ENCODE assay signal across 8 cellular contexts in the genomic region with DNA sequence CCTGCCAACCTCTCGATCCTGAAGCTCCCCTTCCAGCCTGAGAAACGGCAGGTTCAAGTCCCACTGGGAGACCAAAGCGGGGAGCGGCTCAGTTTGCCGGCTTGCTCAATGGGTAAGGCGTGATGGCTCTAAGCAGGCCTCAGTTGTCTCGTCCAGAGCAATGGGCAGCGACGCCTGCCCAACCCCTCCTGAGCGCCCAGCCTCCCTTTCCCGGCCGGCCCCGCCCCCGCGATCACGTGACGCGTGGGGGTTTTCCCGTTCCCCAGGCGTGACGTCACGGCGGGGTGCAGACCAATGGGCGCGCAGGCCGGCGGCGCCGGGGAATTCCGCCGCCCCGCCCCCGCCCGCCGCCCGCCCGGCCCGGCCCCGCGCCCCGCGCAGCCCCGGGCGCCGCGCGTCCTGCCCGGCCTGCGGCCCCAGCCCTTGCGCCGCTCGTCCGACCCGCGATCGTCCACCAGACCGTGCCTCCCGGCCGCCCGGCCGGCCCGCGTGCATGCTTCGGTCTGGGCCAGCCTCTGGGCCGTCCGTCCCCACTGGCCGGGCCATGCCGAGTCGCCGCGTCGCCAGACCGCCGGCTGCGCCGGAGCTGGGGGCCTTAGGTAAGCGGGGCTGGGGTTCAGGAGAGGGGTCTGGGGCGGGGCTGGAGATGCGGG. TPM values are rescaled to one million over a fixed set of nuclear protein-coding genes. Genes with fewer than 3 reads are reported as not detected.
DNase-seq lines count a peak whose midpoint lies in the region; ATAC-seq and TF ChIP-seq lines count a peak whose summit lies in the region.

TSS of gene RELB (plus strand) at position 378 of the 653 bp plus-strand sequence. CDS start at position 494, 116 bp downstream.

- 0 out of 2 replicates have a peak, but pooled peaks cover 3% of the 10 kb centered on the region for H3K4me1 ChIP-seq in GM23338 (ENCODE audit: insufficient read depth)
- no peaks in the 10 kb centered on the region for H3K4me1 ChIP-seq in foreskin keratinocyte
- peaks cover 6% of the 10 kb centered on the region for H3K4me1 ChIP-seq in neuron (ENCODE audit: insufficient read depth, low read length)
- peaks cover 10% of the 10 kb centered on the region for H3K4me1 ChIP-seq in stomach smooth muscle (ENCODE audit: control insufficient read depth, insufficient read depth, low read length)

- no peaks in the 10 kb centered on the region for H3K9me3 ChIP-seq in neuron (ENCODE audit: low read length)
- no peaks in the 10 kb centered on the region for H3K9me3 ChIP-seq in stomach smooth muscle (ENCODE audit: control insufficient read depth in 2 of 2, low read length in 2 of 2)

- TF ChIP-seq CTCF in GM23338 (conservative IDR thresholded peaks at IDR 0.05; ENCODE audit: low read depth in 2 of 2) (no peak), foreskin keratinocyte (conservative IDR thresholded peaks at IDR 0.05) (no peak)

- H3K27me3 ChIP-seq in GM23338 (ENCODE audit: insufficient read depth) (no peaks in the 10 kb centered on the region), foreskin keratinocyte (no peaks in the 10 kb centered on the region), neuron (ENCODE audit: insufficient read depth, low read length) (no peaks in the 10 kb centered on the region), stomach smooth muscle (ENCODE audit: control insufficient read depth in 1 of 2, insufficient read depth in 2 of 2, low read length in 2 of 2) (no peaks in the 10 kb centered on the region)

- H3K4me3 Mint-ChIP-seq in GM23338 = peak within 1 kb of the TSS; percentile 96

- H3K4me2 ChIP-seq in GM23338 = peak within 1 kb of the TSS; percentile 77

- H3K36me3 Mint-ChIP-seq in GM23338 (ENCODE audit: low read depth) = no peaks in the 10 kb centered on the region; the same call in 2 of the 3 replicates

- peaks cover 3% of the 10 kb centered on the region; the same call in 2 of the 3 replicates for H3K4me1 Mint-ChIP-seq in GM23338

- H2AFZ ChIP-seq in GM23338 = peak within 1 kb of the TSS; percentile 99
- peak within 1 kb of the TSS; percentile 91 for H2AFZ ChIP-seq in neuron (ENCODE audit: low read depth, low read length)

- ATAC-seq in GM23338 (peak; percentile 70), foreskin keratinocyte (peak; percentile 71)

- H3K36me3 ChIP-seq in GM23338 (ENCODE audit: insufficient read depth) = no peaks in the 10 kb centered on the region
- no peaks in the 10 kb centered on the region for H3K36me3 ChIP-seq in neuron (ENCODE audit: insufficient read depth, low read length)
- H3K36me3 ChIP-seq in stomach smooth muscle (ENCODE audit: control insufficient read depth in 2 of 2, insufficient read depth in 2 of 2, low read length in 2 of 2) = no peaks in the 10 kb centered on the region

- peaks cover 22% of the 10 kb centered on the region for H3K27me3 Mint-ChIP-seq in GM23338 (ENCODE audit: insufficient read depth, low read depth, poor library complexity)

- no peaks in the 10 kb centered on the region for H3K79me2 ChIP-seq in GM23338 (replicated peaks; ENCODE audit: insufficient read depth)

- H3F3A ChIP-seq in GM23338 (replicated peaks; ENCODE audit: low read depth) = peaks cover 7% of the 10 kb centered on the region; the same call in 1 of the 2 replicates

- DNase-seq in EL (peak; percentile 88), GM23338 (ENCODE audit: low spot score) (peak; percentile 95), LHCN-M2 (ENCODE audit: low read depth) (peak; percentile 83), SHP77 treated with DMSO at 0.1 percent for 48 hours (lab: John Stamatoyannopoulos, UW) (peak; percentile 53), foreskin keratinocyte (peak; percentile 36 to 68)
- DNase-seq in activated gamma-delta T cell treated with anti-CD3 and anti-CD28 coated beads, Interleukin-2, amount 50 U/mL, for 16 hours (ENCODE audit: low read depth) = peak; percentile 96

- peak within 1 kb of the TSS; percentile 78 to 97 for H3K9ac ChIP-seq in stomach smooth muscle (ENCODE audit: low read length in 2 of 2)

- H3K9me2 ChIP-seq in GM23338 (ENCODE audit: insufficient read depth) = no peaks in the 10 kb centered on the region

- H3K9me3 Mint-ChIP-seq in GM23338 = no peaks in the 10 kb centered on the region; the same call in 2 of the 3 replicates

- H3K27ac Mint-ChIP-seq in GM23338 = peak within 1 kb of the TSS; percentile 99

- H3K27ac ChIP-seq in GM23338 (ENCODE audit: low read depth) (peak within 1 kb of the TSS; percentile 84), foreskin keratinocyte (peak within 1 kb of the TSS; percentile 100), stomach smooth muscle (ENCODE audit: low read length) (peak within 1 kb of the TSS; percentile 95)

- peak within 1 kb of the TSS; percentile 87 for H3K4me3 ChIP-seq in GM23338
- H3K4me3 ChIP-seq in neuron (ENCODE audit: low read length) = peak within 1 kb of the TSS; percentile 73
- peak within 1 kb of the TSS; percentile 73 to 79 for H3K4me3 ChIP-seq in stomach smooth muscle (ENCODE audit: low read length in 2 of 2)

- no peaks in the 10 kb centered on the region for H4K20me1 ChIP-seq in GM23338 (replicated peaks; ENCODE audit: insufficient read depth)

TF ChIP-seq in GM23338, 12 proteins besides CTCF, POLR2A, EP300 and RAD21:
- TF ChIP-seq ZNF331 (CRISPR knock-in tag; IDR thresholded peaks at IDR 0.05; ENCODE audit: low read depth) (no peak), CREB1 (CRISPR knock-in tag; IDR thresholded peaks at IDR 0.05; ENCODE audit: low read depth) (peak; percentile 98)
TF ChIP-seq in GM23338: peak in this region for 1.

RNA-seq across cellular contexts. Expression of gene RELB, which starts in this region (rescaled TPM):
- 11.1 and 13.1 TPM in 2 replicates for total RNA-seq in GM23338 (2014; rRNA removed; shearing (Covaris generic))
- polyA plus RNA-seq in GM23338 (2016; fragmentation: Nextera tagmentation; extraction: Ambion mirVana) (7.4 and 7.9 TPM in 2 replicates), foreskin keratinocyte (19.2 and 25.0 TPM in 2 replicates)
- total RNA-seq in LHCN-M2 (2014; rRNA removed) (4.1 and 4.5 TPM in 2 replicates), foreskin keratinocyte (18.6 and 20.5 TPM in 2 replicates)
- polyA plus RNA-seq in LHCN-M2 (2012) = 6.4 TPM

Comparison
In these comparisons a context has a peak if more than half of its experiments do, and no peak if none do; other contexts are left out.
1. Peak in every context shown above with its lines: DNase-seq, ATAC-seq, H3K4me3 ChIP-seq and H3K27ac ChIP-seq.